In the genomic region with DNA sequence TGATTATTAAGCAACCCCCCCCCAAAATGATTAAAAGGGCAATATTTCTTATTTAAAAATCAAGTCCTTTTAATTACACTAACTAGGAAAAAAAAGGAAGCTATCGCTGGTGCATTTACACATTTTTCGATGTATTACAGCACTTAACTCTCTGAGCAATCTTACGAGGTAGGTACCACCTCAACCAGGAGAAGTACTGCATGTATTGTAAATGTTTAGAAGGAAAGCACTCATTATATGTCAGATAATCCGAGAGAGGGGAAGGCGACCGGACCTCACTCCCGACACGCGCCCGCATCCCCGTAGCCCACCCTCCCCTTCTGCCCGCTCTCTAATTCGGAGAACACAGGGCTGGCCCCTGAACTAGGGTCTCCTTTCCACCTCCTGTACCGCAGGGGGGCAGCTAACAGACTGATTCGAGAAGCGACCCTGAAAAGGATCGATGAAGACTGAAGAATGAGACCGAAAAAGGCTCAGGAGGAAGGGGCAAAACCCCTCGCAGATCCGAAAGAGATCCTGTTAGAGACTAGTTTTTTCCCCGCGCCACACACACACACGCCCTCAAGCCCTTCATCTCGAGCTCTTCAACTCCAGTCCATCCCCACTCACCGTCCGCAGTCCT, we compare ENCODE assay signal across 8 cellular contexts. TPM values are rescaled to one million over a fixed set of nuclear protein-coding genes. Genes with fewer than 3 reads are reported as not detected.
DNase-seq lines count a peak whose midpoint lies in the region; ATAC-seq and TF ChIP-seq lines count a peak whose summit lies in the region.

No MANE protein-coding gene starts in this region.

- TF ChIP-seq CTCF in A673 (conservative IDR thresholded peaks at IDR 0.05; ENCODE audit: low read depth, low read length): no peak
- no peak for TF ChIP-seq CTCF in mammary epithelial cell (conservative IDR thresholded peaks at IDR 0.05 in 1 of 2, IDR thresholded peaks at IDR 0.05 in 1 of 2; ENCODE audit: extremely low read depth in 1 of 2, insufficient read depth in 1 of 2, low read depth in 1 of 2, low read length in 2 of 2)

- no peaks in the 10 kb centered on the region for H4K20me1 ChIP-seq in mammary epithelial cell (ENCODE audit: insufficient read depth, low read length)

- H3K27me3 ChIP-seq in A673 (replicated peaks; ENCODE audit: insufficient read depth, low read depth, low read length, poor library complexity) (no peaks in the 10 kb centered on the region), mammary epithelial cell (ENCODE audit: insufficient read depth, low read length) (no peaks in the 10 kb centered on the region), mucosa of stomach (ENCODE audit: control insufficient read depth, insufficient read depth, low read length) (no peaks in the 10 kb centered on the region)

- peak overlapping the region; percentile 94 for H3K4me3 ChIP-seq in A673 (ENCODE audit: low read depth, low read length, poor library complexity, severe bottlenecking)
- H3K4me3 ChIP-seq in mammary epithelial cell (replicated peaks in 1 of 3; ENCODE audit: insufficient read depth in 1 of 3, low read depth in 2 of 3, low read length in 3 of 3): peak overlapping the region; percentile 86 to 95 (median 87)
- H3K4me3 ChIP-seq in mucosa of stomach (ENCODE audit: low read length): peak overlapping the region; percentile 94

- peak overlapping the region; percentile 93 for H2AFZ ChIP-seq in mammary epithelial cell (ENCODE audit: low read depth, low read length)

- peak overlapping the region; percentile 91 for H3K4me2 ChIP-seq in mammary epithelial cell (ENCODE audit: insufficient read depth, low read depth, low read length)

- BruUV-seq in A673 (replicated peaks; lab: Mats Ljungman, UMichigan) (TSS peak; percentile 54), mammary epithelial cell (replicated peaks; lab: Mats Ljungman, UMichigan) (no TSS peak)

- CTCF ChIA-PET in A673 (lab: Charles Lee): interaction anchor here (0.6 kb wide), 1 partner anchor 15 kb away, joined by 4 read pairs; no protein-coding TSS in a partner anchor
- CTCF ChIA-PET in mammary epithelial cell (lab: Charles Lee; ENCODE audit: low non-redundant PET): no interaction called here

- in situ Hi-C loops in mammary epithelial cell (cut with MboI; ENCODE audit: low sequenced_read_pairs in 2 of 2): no loop called here

- H3K4me1 ChIP-seq in A673 (ENCODE audit: insufficient read depth, low read length, poor library complexity, severe bottlenecking) (peaks cover 7% of the 10 kb centered on the region), mammary epithelial cell (ENCODE audit: insufficient read depth, low read length) (peaks cover 18% of the 10 kb centered on the region), mucosa of stomach (ENCODE audit: control insufficient read depth, insufficient read depth, low read length) (peaks cover 12% of the 10 kb centered on the region)

- POLR2A ChIA-PET in A673 (lab: Charles Lee; ENCODE audit: low non-redundant PET): no interaction called here

- dilution Hi-C loops in mammary epithelial cell (cut with HindIII; ENCODE audit: low sequenced_read_pairs): no loop called here

- intact Hi-C loops in A673 (cut with micrococcal nuclease; ENCODE audit: unreplicated experiment) (no loop called here), mammary epithelial cell (cut with micrococcal nuclease) (loop anchor here (10.0 kb wide), 1 partner anchor 150 kb away; a partner anchor contains a TSS)

- H3K9me3 ChIP-seq in A673 (ENCODE audit: low read depth, low read length, poor library complexity, severe bottlenecking) (no peaks in the 10 kb centered on the region), mammary epithelial cell (replicated peaks; ENCODE audit: insufficient read depth, low read length) (no peaks in the 10 kb centered on the region), mucosa of stomach (ENCODE audit: control insufficient read depth, low read length) (no peaks in the 10 kb centered on the region)

- H3K27ac ChIP-seq in A673 (ENCODE audit: low read depth, low read length, poor library complexity, severe bottlenecking) (peak overlapping the region; percentile 81), mammary epithelial cell (ENCODE audit: insufficient read depth, low read depth, low read length) (peak overlapping the region; percentile 74)

- no peak for DNase-seq in A673 (ENCODE audit: low spot score)
- DNase-seq in mammary epithelial cell: no peak
- DNase-seq in DMS 273 treated with DMSO at 0.1 percent for 48 hours (lab: John Stamatoyannopoulos, UW): no peak
- no peak for DNase-seq in DMS153 (lab: John Stamatoyannopoulos, UW)
- DNase-seq in dermis blood vessel endothelial cell: no peak

- peaks cover 46% of the 10 kb centered on the region for H3K36me3 ChIP-seq in A673 (ENCODE audit: insufficient read depth, low read length, poor library complexity, severe bottlenecking)
- H3K36me3 ChIP-seq in mammary epithelial cell (ENCODE audit: insufficient read depth, low read length): peaks cover 8% of the 10 kb centered on the region
- no peaks in the 10 kb centered on the region for H3K36me3 ChIP-seq in mucosa of stomach (ENCODE audit: control insufficient read depth, insufficient read depth, low read length)

- ATAC-seq in GM19035 (IDR thresholded peaks at IDR 0.05; ENCODE audit: unreplicated experiment) (peak; percentile 7), HG03520 (IDR thresholded peaks at IDR 0.05; ENCODE audit: unreplicated experiment) (peak; percentile 11)

- WGBS in mammary epithelial cell (ENCODE audit: low coverage, missing lambda C conversion rate): 2% methylated on average over 22 of the region's 26 CpGs

- H3K79me2 ChIP-seq in mammary epithelial cell (ENCODE audit: insufficient read depth, low read length): peaks cover 81% of the 10 kb centered on the region

- peak overlapping the region; percentile 91 for H3K9ac ChIP-seq in mammary epithelial cell (ENCODE audit: insufficient read depth, low read length)
- peak overlapping the region; percentile 96 for H3K9ac ChIP-seq in mucosa of stomach (ENCODE audit: low read length)

RNA-seq across cellular contexts. Expression of a gene that starts 0.3 kb away (rescaled TPM):
- total RNA-seq in A673 (2021): 29.4 and 34.7 TPM in 2 replicates
- total RNA-seq in mammary epithelial cell: 10 to 100 TPM in 1 of 2 donors, 1 to 10 TPM in 1; 6.7 to 16.2 TPM
- polyA plus RNA-seq in mammary epithelial cell: 2.7 TPM
- 0.72 TPM for polyA minus RNA-seq in mammary epithelial cell
- 14.0 and 14.3 TPM in 2 replicates for total RNA-seq in dermis blood vessel endothelial cell

RNA-seq across cellular contexts. Expression of a gene that starts 0.4 kb away (rescaled TPM):
- total RNA-seq in A673 (2021) (49.6 and 57.1 TPM in 2 replicates), mammary epithelial cell (10 to 100 TPM; 10.8 to 34.7 TPM), dermis blood vessel endothelial cell (15.1 and 17.7 TPM in 2 replicates)
- 10.8 TPM for polyA plus RNA-seq in mammary epithelial cell
- polyA minus RNA-seq in mammary epithelial cell: 19.1 TPM
